ENCODE assay signal across 9 cellular contexts in genomic region chr3:50268703-50269451, GRCh38. TPM values are rescaled to one million over a fixed set of nuclear protein-coding genes. Genes with fewer than 3 reads are reported as not detected.
DNase-seq lines count a peak whose midpoint lies in the region; ATAC-seq and TF ChIP-seq lines count a peak whose summit lies in the region.
"Had no signal": no experiment of that assay in that cellular context is flagged by ENCODE, and none has a peak within 500 bp of the region (broad histone marks: within the 10 kb centered on the region; RNA-seq: fewer than 3 reads in every experiment).

TSS of gene SEMA3B (plus strand) at chr3:50269147. CDS start at chr3:50269241, 94 bp downstream.

- H3K4me2 ChIP-seq in GM23338: no peak within 1 kb of the TSS

- H3K27ac ChIP-seq in GM23338 (ENCODE audit: low read depth) (no peak within 1 kb of the TSS), skin epidermis (peak within 1 kb of the TSS in 13 of 21 experiments; percentile 44 to 87 (median 66))

- ATAC-seq in GM23338 (peak; percentile 1; the same call in 1 of the 3 replicates), GM19397 (IDR thresholded peaks at IDR 0.05; ENCODE audit: unreplicated experiment) (no peak)

- no peaks in the 10 kb centered on the region for H3K36me3 ChIP-seq in GM23338 (ENCODE audit: insufficient read depth)
- peaks cover 4% of the 10 kb centered on the region for H3K36me3 ChIP-seq in iPS-15b (ENCODE audit: control insufficient read depth, insufficient read depth, low read length)

- no peaks in the 10 kb centered on the region for H3K9me2 ChIP-seq in GM23338 (ENCODE audit: insufficient read depth)

- H3K4me3 Mint-ChIP-seq in GM23338: no peak within 1 kb of the TSS; the same call in 2 of the 3 replicates

- DNase-seq in GM23338 (ENCODE audit: low spot score) (no peak), anterior cingulate cortex (lab: John Stamatoyannopoulos, UW) (peak in 31 of 58 donors; percentile 15 to 77 (median 36)), DMS 273 (lab: John Stamatoyannopoulos, UW; ENCODE audit: unreplicated experiment) (no peak), middle frontal gyrus (ENCODE audit: extremely low spot score, low spot score) (no peak)
- no peak for DNase-seq in activated T-cell treated with anti-CD3 and anti-CD28 coated beads, Interleukin-2, amount 50 U/mL, for 1 hour
- DNase-seq: NK-92 treated with Interleukin-12 subunit alpha and Interleukin-12 subunit beta, amount 100 ng/mL, for 24 hours had no signal

- peaks cover 57% of the 10 kb centered on the region for H3K4me1 Mint-ChIP-seq in GM23338

- H3K4me3 ChIP-seq in GM23338 (no peak within 1 kb of the TSS), iPS-15b (ENCODE audit: low read depth, low read length) (peak within 1 kb of the TSS; percentile 18), skin epidermis (peak within 1 kb of the TSS in 3 of 7 experiments; percentile 15 to 22 (median 20))

- H2AFZ ChIP-seq in GM23338: no peak within 1 kb of the TSS

- H3K27me3 Mint-ChIP-seq in GM23338 (ENCODE audit: insufficient read depth, low read depth, poor library complexity): peaks cover 26% of the 10 kb centered on the region

- TF ChIP-seq CTCF in GM23338 (conservative IDR thresholded peaks at IDR 0.05; ENCODE audit: low read depth in 2 of 2): no peak

- H3K36me3 Mint-ChIP-seq in GM23338 (ENCODE audit: low read depth): no peaks in the 10 kb centered on the region

- no peaks in the 10 kb centered on the region for H3K9me3 Mint-ChIP-seq in GM23338

- peak within 1 kb of the TSS; percentile 52; the same call in 1 of the 2 replicates for H3K27ac Mint-ChIP-seq in GM23338

- H3K79me2 ChIP-seq in GM23338 (replicated peaks; ENCODE audit: insufficient read depth): no peaks in the 10 kb centered on the region

- H3K9me3 ChIP-seq in iPS-15b (ENCODE audit: control insufficient read depth, insufficient read depth, low read length): no peaks in the 10 kb centered on the region

- H4K20me1 ChIP-seq in GM23338 (replicated peaks; ENCODE audit: insufficient read depth): no peaks in the 10 kb centered on the region

- H3F3A ChIP-seq in GM23338 (replicated peaks; ENCODE audit: low read depth): 0 out of 2 replicates have a peak, but pooled peaks cover 8% of the 10 kb centered on the region

- H3K4me1 ChIP-seq in GM23338 (ENCODE audit: insufficient read depth): peaks cover 47% of the 10 kb centered on the region
- peaks cover 22% of the 10 kb centered on the region for H3K4me1 ChIP-seq in iPS-15b (ENCODE audit: control insufficient read depth, insufficient read depth, low read length)

- peak within 1 kb of the TSS; percentile 16 for H3K9ac ChIP-seq in iPS-15b (ENCODE audit: low read depth, low read length)

- H3K27me3 ChIP-seq in GM23338 (ENCODE audit: insufficient read depth): peaks cover 10% of the 10 kb centered on the region
- peaks cover 10% of the 10 kb centered on the region for H3K27me3 ChIP-seq in iPS-15b (ENCODE audit: control insufficient read depth, insufficient read depth, low read length)

TF ChIP-seq in GM23338, 12 proteins besides CTCF, POLR2A, EP300 and RAD21 (continues in another document):
- TF ChIP-seq REST (IDR thresholded peaks at IDR 0.05; ENCODE audit: unreplicated experiment): no peak
- TF ChIP-seq ZNF331 (CRISPR knock-in tag; IDR thresholded peaks at IDR 0.05; ENCODE audit: low read depth): no peak
- no peak for TF ChIP-seq ZNF462 (CRISPR knock-in tag; IDR thresholded peaks at IDR 0.05)
- no peak for TF ChIP-seq ETS1 (IDR thresholded peaks at IDR 0.05)
- no peak for TF ChIP-seq STAT1 (IDR thresholded peaks at IDR 0.05; ENCODE audit: unreplicated experiment)
- TF ChIP-seq ZNF114 (CRISPR knock-in tag; IDR thresholded peaks at IDR 0.05): no peak

RNA-seq across cellular contexts. Expression of gene SEMA3B, which starts in this region (rescaled TPM):
- total RNA-seq in GM23338 (2014; rRNA removed; shearing (Covaris generic)): 2.4 and 8.0 TPM in 2 replicates
- polyA plus RNA-seq in GM23338 (2016; fragmentation: Nextera tagmentation; extraction: Ambion mirVana): 3.0 and 3.3 TPM in 2 replicates

Comparison
In these comparisons a context has a peak if more than half of its experiments do, and no peak if none do; other contexts are left out.
1. DNase-seq: peak in anterior cingulate cortex (31 of 58); none in GM23338 (single experiment), DMS 273 (single experiment), middle frontal gyrus (single experiment) and activated T-cell treated with anti-CD3 and anti-CD28 coated beads, Interleukin-2, amount 50 U/mL, for 1 hour (single experiment).